Comparison of ENCODE assay signal across 8 cellular contexts in the genomic region with DNA sequence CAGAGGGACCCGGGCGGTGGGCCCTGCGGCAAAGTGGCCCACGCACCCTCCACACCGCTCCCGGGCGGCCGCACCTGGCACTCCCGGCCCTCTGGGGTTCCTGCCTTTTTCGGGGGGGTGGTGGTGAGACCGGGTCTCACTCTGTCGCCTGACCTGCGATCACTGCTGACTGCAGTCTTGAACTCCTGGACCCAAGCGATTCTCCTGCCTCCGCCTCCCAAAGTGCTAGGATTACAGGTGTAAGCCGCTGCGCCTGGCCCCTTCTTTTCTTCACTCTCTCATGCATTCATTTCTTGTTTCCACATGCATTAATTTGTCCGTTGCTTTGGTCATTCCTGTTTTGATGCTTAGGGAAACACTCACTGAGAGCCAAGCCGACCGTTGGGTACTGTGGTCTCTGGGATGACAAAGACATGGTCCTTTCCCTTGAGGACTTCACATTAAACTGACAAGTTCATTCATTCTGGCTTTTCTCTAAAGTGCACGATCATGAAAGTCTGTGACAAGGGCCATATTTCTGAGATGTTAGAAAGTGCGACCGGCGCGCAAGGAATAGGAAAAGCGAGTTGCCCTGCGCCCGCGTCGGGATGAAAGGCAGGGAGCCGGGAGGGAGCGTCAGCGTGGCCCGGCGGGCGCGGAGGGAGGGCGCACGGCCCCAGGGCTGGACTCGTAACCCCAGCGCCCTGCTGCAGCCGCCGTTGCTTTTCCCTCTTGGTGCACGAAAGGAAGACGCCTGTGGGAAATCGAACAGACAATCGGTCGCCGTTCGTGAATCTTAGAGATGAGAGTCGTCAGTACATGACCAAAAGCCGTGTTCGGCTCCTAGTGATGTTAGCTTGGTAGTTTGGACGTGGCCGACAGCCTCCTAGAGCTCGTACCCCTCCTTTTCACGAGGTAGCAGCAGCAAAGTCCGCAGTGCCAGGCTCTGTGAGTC. TPM values are rescaled to one million over a fixed set of nuclear protein-coding genes. Genes with fewer than 3 reads are reported as not detected.
A peak's percentile ranks its signal among the peaks of the same experiment; 100 is the strongest.
DNase-seq lines count a peak whose midpoint lies in the region; TF ChIP-seq lines count a peak whose summit lies in the region.

No MANE protein-coding gene starts in this region.

- peak overlapping the region; percentile 27 for H3K4me3 ChIP-seq in lower leg skin (ENCODE audit: low read depth, poor library complexity, severe bottlenecking)
- peak overlapping the region; percentile 52 for H3K4me3 ChIP-seq in thymus (ENCODE audit: low read length)

- no peak for TF ChIP-seq POLR2A in lower leg skin (IDR thresholded peaks at IDR 0.05)

- H3K27me3 ChIP-seq in thymus (ENCODE audit: control insufficient read depth, insufficient read depth) = peaks cover 41% of the 10 kb centered on the region

- peak overlapping the region; percentile 86 for H3K4me3 Mint-ChIP-seq in T-helper 1 cell treated with Interleukin-12 subunit alpha and Interleukin-12 subunit beta and Interleukin-4 antibody, amounts not matched to agents 30 μg/mL and 1 μg/mL, for 36 hours

- no peaks in the 10 kb centered on the region for H3K9me3 Mint-ChIP-seq in T-helper 1 cell treated with Interleukin-12 subunit alpha and Interleukin-12 subunit beta and Interleukin-4 antibody, amounts not matched to agents 30 μg/mL and 1 μg/mL, for 36 hours

- intact Hi-C loops in lower leg skin (cut with DNase I; ENCODE audit: low total_unique reads) = no loop called here

- WGBS in lower leg skin, 2 donors = 1 to 4% methylated on average over 48 to 56 of the region's 58 CpGs
- 2% methylated on average over 58 of the region's 58 CpGs for WGBS in thymus

- peaks cover 11% of the 10 kb centered on the region for H3K36me3 Mint-ChIP-seq in T-helper 1 cell treated with Interleukin-12 subunit alpha and Interleukin-12 subunit beta and Interleukin-4 antibody, amounts not matched to agents 30 μg/mL and 1 μg/mL, for 36 hours (ENCODE audit: low read depth)

- peaks cover 39% of the 10 kb centered on the region for H3K27me3 Mint-ChIP-seq in T-helper 1 cell treated with Interleukin-12 subunit alpha and Interleukin-12 subunit beta and Interleukin-4 antibody, amounts not matched to agents 30 μg/mL and 1 μg/mL, for 36 hours (ENCODE audit: low read depth)

- no peak for DNase-seq in T-helper 1 cell
- peak; percentile 41 for DNase-seq in NCI-H748 treated with DMSO at 0.1 percent for 48 hours (lab: John Stamatoyannopoulos, UW)
- peak; percentile 11 for DNase-seq in central memory CD4-positive, alpha-beta T cell
- no peak for DNase-seq in lower leg skin (ENCODE audit: low spot score in 2 of 2)
- no peak for DNase-seq in NCI-H1694 (lab: John Stamatoyannopoulos, UW)
- DNase-seq in NK-92 (lab: John Stamatoyannopoulos, UW; ENCODE audit: unreplicated experiment) = no peak

- H3K27ac Mint-ChIP-seq in T-helper 1 cell treated with Interleukin-12 subunit alpha and Interleukin-12 subunit beta and Interleukin-4 antibody, amounts not matched to agents 30 μg/mL and 1 μg/mL, for 36 hours = peak overlapping the region; percentile 72

- no peak overlapping the region for H3K27ac ChIP-seq in thymus (ENCODE audit: low read depth)

- H3K9me3 ChIP-seq in thymus (ENCODE audit: control insufficient read depth) = no peaks in the 10 kb centered on the region

- peaks cover 5% of the 10 kb centered on the region for H3K4me1 ChIP-seq in thymus (ENCODE audit: control insufficient read depth, insufficient read depth, low read length)

- peaks cover 39% of the 10 kb centered on the region for H3K4me1 Mint-ChIP-seq in T-helper 1 cell treated with Interleukin-12 subunit alpha and Interleukin-12 subunit beta and Interleukin-4 antibody, amounts not matched to agents 30 μg/mL and 1 μg/mL, for 36 hours (ENCODE audit: low read depth)

- TF ChIP-seq CTCF in lower leg skin (IDR thresholded peaks at IDR 0.05) = no peak

- no peaks in the 10 kb centered on the region for H3K36me3 ChIP-seq in thymus (ENCODE audit: control insufficient read depth, insufficient read depth)

RNA-seq across cellular contexts. Expression of a gene that starts 1.0 kb away (rescaled TPM):
- total RNA-seq in lower leg skin = 1 to 10 TPM in 3 of 4 donors, under 1 TPM in 1; 0.44 to 1.9 (median 1.5) TPM
- 18.2 TPM for polyA plus RNA-seq in thymus

RNA-seq across cellular contexts. Expression of a gene that starts 50.4 kb away (rescaled TPM):
- total RNA-seq in lower leg skin = 1 to 10 TPM; 1.1 to 5.0 (median 3.7) TPM
- polyA plus RNA-seq in thymus = 13.4 TPM

Comparison
In these comparisons a context has a peak if more than half of its experiments do, and no peak if none do; other contexts are left out.
1. DNase-seq: peak in NCI-H748 treated with DMSO at 0.1 percent for 48 hours (single experiment) and central memory CD4-positive, alpha-beta T cell (single experiment); none in T-helper 1 cell (0 of 5), lower leg skin (0 of 2), NCI-H1694 (single experiment) and NK-92 (single experiment).